8 cellular contexts compared by ENCODE assay signal in genomic region chr2:148643421-148643820, GRCh38. TPM values are rescaled to one million over a fixed set of nuclear protein-coding genes. Genes with fewer than 3 reads are reported as not detected.
DNase-seq lines count a peak whose midpoint lies in the region; ATAC-seq and TF ChIP-seq lines count a peak whose summit lies in the region.

No MANE protein-coding gene starts in this region.

- H3K4me2 ChIP-seq in DND-41 (ENCODE audit: insufficient read depth, low read length) (peak overlapping the region; percentile 99), fibroblast of lung (ENCODE audit: extremely low read depth, insufficient read depth, low read length) (peak overlapping the region; percentile 82)

- no peaks in the 10 kb centered on the region; the same call in 1 of the 2 replicates for H3K36me3 ChIP-seq in DND-41 (ENCODE audit: insufficient read depth, low read length)
- H3K36me3 ChIP-seq in fibroblast of lung (ENCODE audit: control insufficient read depth, insufficient read depth, low read length): no peaks in the 10 kb centered on the region
- H3K36me3 ChIP-seq in suprapubic skin: no peaks in the 10 kb centered on the region

- H3K9me3 ChIP-seq in DND-41 (ENCODE audit: insufficient read depth, low read length, severe bottlenecking) (no peaks in the 10 kb centered on the region), fibroblast of lung (ENCODE audit: control insufficient read depth, insufficient read depth, low read depth, low read length) (no peaks in the 10 kb centered on the region), suprapubic skin (no peaks in the 10 kb centered on the region)

- H3K4me1 ChIP-seq in DND-41 (ENCODE audit: insufficient read depth, low read length) (peaks cover 27% of the 10 kb centered on the region), fibroblast of lung (ENCODE audit: control insufficient read depth, extremely low read depth, insufficient read depth, low read length) (peaks cover 3% of the 10 kb centered on the region), suprapubic skin (peaks cover 25% of the 10 kb centered on the region), foreskin keratinocyte (peaks cover 17% of the 10 kb centered on the region)

- no peak for TF ChIP-seq CTCF in DND-41 (IDR thresholded peaks at IDR 0.05; ENCODE audit: borderline replicate concordance, extremely low read depth, low read length, poor library complexity, severe bottlenecking)
- TF ChIP-seq CTCF in NB4 (IDR thresholded peaks at IDR 0.05; ENCODE audit: low read depth, low read length): no peak
- no peak for TF ChIP-seq CTCF in fibroblast of lung (conservative IDR thresholded peaks at IDR 0.05 in 1 of 2, IDR thresholded peaks at IDR 0.05 in 1 of 2; ENCODE audit: low read depth in 1 of 2, low read length in 2 of 2)
- no peak for TF ChIP-seq CTCF in suprapubic skin (IDR thresholded peaks at IDR 0.05)
- no peak for TF ChIP-seq CTCF in foreskin keratinocyte (conservative IDR thresholded peaks at IDR 0.05)

- H3K27ac ChIP-seq in DND-41 (ENCODE audit: low read length) (no peak overlapping the region), fibroblast of lung (ENCODE audit: insufficient read depth, low read length) (no peak overlapping the region), suprapubic skin (peak overlapping the region; percentile 100), foreskin keratinocyte (no peak overlapping the region)

- TF ChIP-seq EP300 in suprapubic skin (IDR thresholded peaks at IDR 0.05): no peak

- ATAC-seq in DND-41 (ENCODE audit: insufficient read depth, low read depth) (no peak), GM21390 (IDR thresholded peaks at IDR 0.05; ENCODE audit: unreplicated experiment) (peak; percentile 29), foreskin keratinocyte (no peak)

- H3K4me3 ChIP-seq in DND-41 (ENCODE audit: low read depth in 1 of 2, low read length in 2 of 2): peak overlapping the region in 1 of 2 experiments; percentile 81; a peak in 2 of 4 replicates
- H3K4me3 ChIP-seq in NB4 (ENCODE audit: low read depth, low read length): peak overlapping the region; percentile 97
- H3K4me3 ChIP-seq in fibroblast of lung (replicated peaks in 1 of 4; ENCODE audit: control extremely low read depth in 1 of 4, insufficient read depth in 1 of 4, low read depth in 3 of 4, low read length in 4 of 4): peak overlapping the region in 1 of 4 experiments; percentile 87
- H3K4me3 ChIP-seq in suprapubic skin: peak overlapping the region; percentile 97

- 26% methylated on average over 5 of the region's 5 CpGs for WGBS in suprapubic skin

- peak overlapping the region; percentile 99 for H2AFZ ChIP-seq in DND-41 (ENCODE audit: low read depth, low read length)
- no peak overlapping the region for H2AFZ ChIP-seq in fibroblast of lung (ENCODE audit: low read length)

- no peak for TF ChIP-seq POLR2A in NB4 (IDR thresholded peaks at IDR 0.05; ENCODE audit: extremely low read depth, insufficient read length)
- no peak for TF ChIP-seq POLR2A in suprapubic skin (IDR thresholded peaks at IDR 0.05)

- DNase-seq in DND-41 (no peak), NB4 (ENCODE audit: low read depth) (peak; percentile 23), fibroblast of lung (ENCODE audit: low read depth in 2 of 2) (no peak), suprapubic skin (ENCODE audit: low spot score in 2 of 2) (no peak), glomerular visceral epithelial cell (ENCODE audit: extremely low spot score) (no peak), foreskin keratinocyte (no peak), nucleus accumbens (lab: John Stamatoyannopoulos, UW) (no peak)

- H3K79me2 ChIP-seq in DND-41 (ENCODE audit: insufficient read depth, low read length) (peaks cover 32% of the 10 kb centered on the region), fibroblast of lung (ENCODE audit: control insufficient read depth, insufficient read depth, low read length) (peaks cover 31% of the 10 kb centered on the region)

- H3K27me3 ChIP-seq in DND-41 (ENCODE audit: insufficient read depth, low read length, poor library complexity): peaks cover 34% of the 10 kb centered on the region
- peaks cover 4% of the 10 kb centered on the region for H3K27me3 ChIP-seq in fibroblast of lung (ENCODE audit: control insufficient read depth, insufficient read depth, low read length)
- no peaks in the 10 kb centered on the region for H3K27me3 ChIP-seq in suprapubic skin
- H3K27me3 ChIP-seq in foreskin keratinocyte: no peaks in the 10 kb centered on the region

- peak overlapping the region; percentile 94; the same call in 1 of the 2 replicates for H3K9ac ChIP-seq in DND-41 (ENCODE audit: low read depth, low read length)
- H3K9ac ChIP-seq in fibroblast of lung (ENCODE audit: insufficient read depth, low read length): no peak overlapping the region

- H4K20me1 ChIP-seq in DND-41 (ENCODE audit: insufficient read depth, low read length) (peaks cover 24% of the 10 kb centered on the region), fibroblast of lung (ENCODE audit: control insufficient read depth, extremely low read depth, insufficient read depth, low read length) (no peaks in the 10 kb centered on the region)

RNA-seq across cellular contexts. Expression of gene EPC2, which starts 1.1 kb away (rescaled TPM):
- 20.5 and 22.8 TPM in 2 replicates for total RNA-seq in fibroblast of lung
- polyA plus RNA-seq in fibroblast of lung: 19.6 TPM in 2 replicates
- 12.3 and 14.9 TPM in 2 replicates for polyA plus RNA-seq in fibroblast of lung (2012)
- polyA minus RNA-seq in fibroblast of lung (ENCODE audit: low replicate concordance): 4.9 TPM in 2 replicates
- total RNA-seq in suprapubic skin: 10 to 100 TPM; 22.9 to 30.3 (median 26.9) TPM
- total RNA-seq in foreskin keratinocyte: 11.3 and 11.5 TPM in 2 replicates
- polyA plus RNA-seq in foreskin keratinocyte: 2.6 and 3.2 TPM in 2 replicates
